In the genomic region with DNA sequence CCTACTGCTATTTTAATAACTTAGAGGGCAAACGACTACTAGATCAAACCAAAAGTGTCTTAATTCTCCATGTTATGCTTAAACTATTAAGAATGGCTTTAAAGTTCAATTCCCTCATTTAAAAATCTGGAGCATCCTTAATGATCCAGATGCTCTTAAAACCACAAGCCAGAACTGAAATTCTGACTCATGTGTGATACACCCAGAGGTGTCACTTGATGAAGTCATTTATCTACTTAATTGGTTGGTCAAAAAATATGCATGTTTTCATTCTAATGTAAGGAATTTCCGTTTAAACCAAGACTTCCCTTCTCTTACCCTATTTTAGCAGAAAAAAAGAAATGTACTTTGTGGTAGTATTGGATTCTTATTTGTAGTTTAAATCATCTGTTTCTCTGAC, we compare ENCODE assay signal across 15 cellular contexts.
DNase-seq lines count a peak whose midpoint lies in the region; ATAC-seq, FAIRE-seq and TF ChIP-seq lines count a peak whose summit lies in the region.
"Had no signal": no experiment of that assay in that cellular context is flagged by ENCODE, and none has a peak within 500 bp of the region (broad histone marks: within the 10 kb centered on the region; RNA-seq: fewer than 3 reads in every experiment).

No MANE protein-coding gene starts in this region.

- in situ Hi-C loops in KBM-7 (cut with MboI; ENCODE audit: low pct_unique_long_range_greater_than_20kb, low sequenced_read_pairs) = no loop called here

- no peaks in the 10 kb centered on the region for H3K36me3 ChIP-seq in astrocyte (ENCODE audit: insufficient read depth, low read length)

- no peaks in the 10 kb centered on the region for H3K36me3 Mint-ChIP-seq in astrocyte (ENCODE audit: low read depth, unreplicated experiment)
- H3K36me3 Mint-ChIP-seq: CD14-positive monocyte had no signal

- FAIRE-seq in astrocyte (lab: Jason Lieb, UNC) (no peak), frontal cortex (lab: Jason Lieb, UNC) (no peak)
- FAIRE-seq: H54 had no signal

- no peaks in the 10 kb centered on the region for H3K9me3 Mint-ChIP-seq in astrocyte (ENCODE audit: unreplicated experiment)

- CTCF ChIA-PET in AG04450 (lab: Charles Lee) = no interaction called here

- H3K27ac ChIP-seq in AG04450 (ENCODE audit: low read depth, low read length) (no peak overlapping the region), astrocyte (ENCODE audit: low read depth, low read length) (no peak overlapping the region), foreskin keratinocyte (no peak overlapping the region)

- H2AFZ ChIP-seq in astrocyte (ENCODE audit: low read depth, low read length) = no peak overlapping the region

- H3K4me1 ChIP-seq in astrocyte (ENCODE audit: insufficient read depth, low read length) (no peaks in the 10 kb centered on the region), foreskin keratinocyte (no peaks in the 10 kb centered on the region)

- no peak overlapping the region for H3K9ac ChIP-seq in astrocyte (ENCODE audit: low read length)

- no peaks in the 10 kb centered on the region for H4K20me1 ChIP-seq in astrocyte (ENCODE audit: insufficient read depth, low read length)

- POLR2A ChIA-PET in AG04450 (lab: Yijun Ruan, JAX) = no interaction called here

- H3K27me3 ChIP-seq in AG04450 (ENCODE audit: control insufficient read depth, insufficient read depth, low read length) (no peaks in the 10 kb centered on the region), astrocyte (ENCODE audit: insufficient read depth, low read length) (no peaks in the 10 kb centered on the region), foreskin keratinocyte (no peaks in the 10 kb centered on the region)

- H3K4me3 ChIP-seq in AG04450 (ENCODE audit: low read depth, low read length) (no peak overlapping the region), astrocyte (ENCODE audit: insufficient read depth, low read depth, low read length) (no peak overlapping the region)

- H3K27ac Mint-ChIP-seq in astrocyte (ENCODE audit: unreplicated experiment) = no peak overlapping the region
- H3K27ac Mint-ChIP-seq: CD14-positive monocyte had no signal

- H3K4me1 Mint-ChIP-seq in astrocyte (ENCODE audit: low read depth, unreplicated experiment) = peaks cover 6% of the 10 kb centered on the region
- H3K4me1 Mint-ChIP-seq: CD14-positive monocyte had no signal

- ATAC-seq in foreskin keratinocyte = no peak

- H3K27me3 Mint-ChIP-seq in astrocyte (ENCODE audit: low read depth, unreplicated experiment) = no peaks in the 10 kb centered on the region

- H3K4me2 ChIP-seq in astrocyte (ENCODE audit: low read length) = peak overlapping the region; percentile 10

- no peaks in the 10 kb centered on the region for H3K79me2 ChIP-seq in astrocyte (ENCODE audit: insufficient read depth, low read length)

- TF ChIP-seq CTCF in AG04450 (IDR thresholded peaks at IDR 0.05; ENCODE audit: low read depth, low read length) = no peak
- TF ChIP-seq CTCF in astrocyte (IDR thresholded peaks at IDR 0.05; ENCODE audit: insufficient read depth, low read depth, low read length) = no peak
- no peak for TF ChIP-seq CTCF in foreskin keratinocyte (conservative IDR thresholded peaks at IDR 0.05)

- DNase-seq in AG04450 (ENCODE audit: low read depth, low spot score) (peak; percentile 8), HT1080 (ENCODE audit: low read depth) (peak; percentile 10), astrocyte (ENCODE audit: low read depth) (peak; percentile 86), foreskin keratinocyte (peak; percentile 11 to 35), frontal cortex (ENCODE audit: low spot score in 2 of 2) (no peak), NCI-H524 treated with DMSO at 0.1 percent for 48 hours (lab: John Stamatoyannopoulos, UW) (no peak), KBM-7 (no peak)
- no peak for DNase-seq in activated CD8-positive, alpha-beta memory T cell treated with anti-CD3 and anti-CD28 coated beads, Interleukin-2, amount 50 U/mL, for 48 hours
- DNase-seq: COR-L47, DMS153, NCI-H1436, NCI-H2029 treated with DMSO at 0.1 percent for 48 hours, NCI-H510A treated with DMSO at 0.1 percent for 48 hours had no signal

- H3K9me3 ChIP-seq in AG04450 (ENCODE audit: control insufficient read depth, insufficient read depth, low read length) = no peaks in the 10 kb centered on the region
- no peaks in the 10 kb centered on the region for H3K9me3 ChIP-seq in astrocyte (ENCODE audit: insufficient read depth, low read depth, low read length)

- no peak overlapping the region for H3K4me3 Mint-ChIP-seq in astrocyte (ENCODE audit: unreplicated experiment)
- H3K4me3 Mint-ChIP-seq: CD14-positive monocyte had no signal

Comparison
In these comparisons a context has a peak if more than half of its experiments do, and no peak if none do; other contexts are left out.
1. DNase-seq: peak in AG04450 (single experiment), HT1080 (single experiment), astrocyte (single experiment) and foreskin keratinocyte (2 of 2); none in frontal cortex (0 of 2), activated CD8-positive, alpha-beta memory T cell treated with anti-CD3 and anti-CD28 coated beads, Interleukin-2, amount 50 U/mL, for 48 hours (single experiment), NCI-H524 treated with DMSO at 0.1 percent for 48 hours (single experiment) and KBM-7 (single experiment).